15 cellular contexts compared by ENCODE assay signal in the genomic region with DNA sequence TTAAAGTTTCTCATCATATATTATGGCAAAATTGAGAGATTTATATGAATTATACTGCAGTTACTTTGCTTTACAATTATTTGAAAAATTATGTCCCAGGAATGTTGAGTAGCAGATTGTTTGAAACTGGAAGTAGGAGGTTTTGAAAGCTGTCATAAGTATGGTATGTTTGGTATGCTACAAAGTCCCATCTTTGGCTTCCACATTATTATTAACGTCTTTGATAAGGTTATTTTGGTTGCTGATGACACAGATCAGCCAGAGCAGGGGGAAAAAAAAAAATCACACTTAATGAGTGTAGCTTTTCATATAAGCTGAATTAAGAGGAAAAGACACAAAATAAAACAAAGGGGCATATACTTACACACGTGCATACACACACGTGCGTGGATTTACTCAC.
DNase-seq lines count a peak whose midpoint lies in the region; ATAC-seq, FAIRE-seq and TF ChIP-seq lines count a peak whose summit lies in the region.
"Had no signal": no experiment of that assay in that cellular context is flagged by ENCODE, and none has a peak within 500 bp of the region (broad histone marks: within the 10 kb centered on the region; RNA-seq: fewer than 3 reads in every experiment).

No MANE protein-coding gene starts in this region.

- FAIRE-seq in HTR-8/SVneo (lab: Jason Lieb, UNC) (no peak), keratinocyte (lab: Jason Lieb, UNC) (no peak)

- H3K36me3 ChIP-seq in keratinocyte (ENCODE audit: control insufficient read depth in 2 of 2, extremely low read depth in 1 of 2, insufficient read depth in 2 of 2, low read length in 2 of 2): no peaks in the 10 kb centered on the region
- no peaks in the 10 kb centered on the region for H3K36me3 ChIP-seq in CD8-positive, alpha-beta memory T cell (ENCODE audit: insufficient read depth, low read length)

- H3K9ac ChIP-seq in keratinocyte (ENCODE audit: control insufficient read depth, extremely low read depth, insufficient read depth, low read length): no peak overlapping the region

- no peaks in the 10 kb centered on the region for H3K79me2 ChIP-seq in keratinocyte (ENCODE audit: control insufficient read depth, insufficient read depth, low read length)
- H3K79me2 ChIP-seq: hepatocyte had no signal

- H3K27me3 ChIP-seq in keratinocyte (ENCODE audit: control insufficient read depth, extremely low read depth, insufficient read depth, low read length): no peaks in the 10 kb centered on the region
- no peaks in the 10 kb centered on the region for H3K27me3 ChIP-seq in CD8-positive, alpha-beta memory T cell (ENCODE audit: insufficient read depth, low read length, poor library complexity, severe bottlenecking)
- H3K27me3 ChIP-seq: hepatocyte had no signal

- no peaks in the 10 kb centered on the region for H4K20me1 ChIP-seq in keratinocyte (ENCODE audit: control insufficient read depth, extremely low read depth, insufficient read depth, low read length)

- dilution Hi-C loops in keratinocyte (cut with MboI; ENCODE audit: extremely low pct_ligation_motif_present, low sequenced_read_pairs): no loop called here

- peaks cover 15% of the 10 kb centered on the region for H3K4me1 ChIP-seq in keratinocyte (ENCODE audit: control insufficient read depth, extremely low read depth, insufficient read depth, low read length)
- no peaks in the 10 kb centered on the region for H3K4me1 ChIP-seq in CD8-positive, alpha-beta memory T cell (ENCODE audit: insufficient read depth, low read length)

- ATAC-seq in HG03342 (IDR thresholded peaks at IDR 0.05; ENCODE audit: unreplicated experiment): no peak
- ATAC-seq: naive thymus-derived CD8-positive, alpha-beta T cell; Right ventricle myocardium inferior had no signal

- DNase-seq in ACHN: peak; percentile 69
- DNase-seq in HTR-8/SVneo (ENCODE audit: insufficient read length, low spot score): peak; percentile 21
- DNase-seq in astrocyte of the cerebellum (ENCODE audit: low read depth): peak; percentile 11
- DNase-seq in keratinocyte (ENCODE audit: low read depth, low spot score): peak; percentile 5
- DNase-seq in mucosa of gallbladder (ENCODE audit: low spot score): no peak
- no peak for DNase-seq in CD8-positive, alpha-beta memory T cell
- DNase-seq in SK-N-DZ (ENCODE audit: low spot score): no peak
- DNase-seq: activated CD4-positive, alpha-beta T cell treated with anti-CD3 and anti-CD28 coated beads, Interleukin-2, amount 10 ng/mL, durations not matched to agents 7 days and 5 days; cerebellar nuclear complex; naive thymus-derived CD8-positive, alpha-beta T cell; T1000 had no signal

- peaks cover 0 to 7% (median 3%) of the 10 kb centered on the region in 5 donors for H3K9me3 Mint-ChIP-seq in CD8-positive, alpha-beta memory T cell
- H3K9me3 Mint-ChIP-seq: activated CD4-positive, alpha-beta T cell treated with anti-CD3 and anti-CD28 coated beads, Interleukin-2, amount 10 ng/mL, durations not matched to agents 7 days and 5 days had no signal

- in situ Hi-C loops in ACHN (cut with HindIII; ENCODE audit: low pct_ligation_motif_present, low pct_unique_long_range_greater_than_20kb, low sequenced_read_pairs): no loop called here
- in situ Hi-C loops in astrocyte of the cerebellum (cut with HindIII; ENCODE audit: low sequenced_read_pairs): no loop called here

- H3K4me3 Mint-ChIP-seq in CD8-positive, alpha-beta memory T cell: no peak overlapping the region
- H3K4me3 Mint-ChIP-seq: activated CD4-positive, alpha-beta T cell treated with anti-CD3 and anti-CD28 coated beads, Interleukin-2, amount 10 ng/mL, durations not matched to agents 7 days and 5 days; activated naive CD8-positive, alpha-beta T cell; naive thymus-derived CD8-positive, alpha-beta T cell had no signal

- H3K4me2 ChIP-seq in keratinocyte (ENCODE audit: control insufficient read depth, extremely low read depth, insufficient read depth, low read depth, low read length): peak overlapping the region; percentile 20
- H3K4me2 ChIP-seq: hepatocyte had no signal

- H3K4me3 ChIP-seq in astrocyte of the cerebellum (ENCODE audit: low read depth, low read length): no peak overlapping the region
- H3K4me3 ChIP-seq in keratinocyte (ENCODE audit: control insufficient read depth in 2 of 3, extremely low read depth in 1 of 3, insufficient read depth in 2 of 3, low read depth in 1 of 3, low read length in 3 of 3): no peak overlapping the region
- H3K4me3 ChIP-seq in CD8-positive, alpha-beta memory T cell (ENCODE audit: low read length): no peak overlapping the region
- H3K4me3 ChIP-seq: hepatocyte had no signal

- H3K27ac Mint-ChIP-seq in CD8-positive, alpha-beta memory T cell: no peak overlapping the region
- H3K27ac Mint-ChIP-seq: activated CD4-positive, alpha-beta T cell treated with anti-CD3 and anti-CD28 coated beads, Interleukin-2, amount 10 ng/mL, durations not matched to agents 7 days and 5 days; activated naive CD8-positive, alpha-beta T cell; naive thymus-derived CD8-positive, alpha-beta T cell had no signal

- no peaks in the 10 kb centered on the region for H3K9me3 ChIP-seq in keratinocyte (ENCODE audit: control insufficient read depth, low read depth, low read length)
- H3K9me3 ChIP-seq in CD8-positive, alpha-beta memory T cell (ENCODE audit: low read length): no peaks in the 10 kb centered on the region

- TF ChIP-seq CTCF in astrocyte of the cerebellum (IDR thresholded peaks at IDR 0.05; ENCODE audit: low read depth, low read length, missing control alignments) (no peak), keratinocyte (optimal IDR thresholded peaks at IDR 0.05 in 1 of 3, IDR thresholded peaks at IDR 0.05 in 1 of 3, conservative IDR thresholded peaks at IDR 0.05 in 1 of 3; ENCODE audit: extremely low read depth in 1 of 3, insufficient read depth in 2 of 3, low read length in 3 of 3) (no peak)

- H3K9me1 ChIP-seq in keratinocyte (ENCODE audit: control insufficient read depth, extremely low read depth, insufficient read depth, low read length): no peaks in the 10 kb centered on the region

- POLR2A ChIA-PET in CD8-positive, alpha-beta memory T cell (lab: Charles Lee): no interaction called here

- H3K36me3 Mint-ChIP-seq in CD8-positive, alpha-beta memory T cell: no peaks in the 10 kb centered on the region
- H3K36me3 Mint-ChIP-seq: activated naive CD8-positive, alpha-beta T cell had no signal

- H3K27ac ChIP-seq in keratinocyte (ENCODE audit: control insufficient read depth, insufficient read depth, low read length): no peak overlapping the region
- H3K27ac ChIP-seq in CD8-positive, alpha-beta memory T cell (ENCODE audit: low read depth, low read length): no peak overlapping the region
- H3K27ac ChIP-seq: hepatocyte had no signal

- no peaks in the 10 kb centered on the region for H3K4me1 Mint-ChIP-seq in CD8-positive, alpha-beta memory T cell
- H3K4me1 Mint-ChIP-seq: activated CD4-positive, alpha-beta T cell treated with anti-CD3 and anti-CD28 coated beads, Interleukin-2, amount 10 ng/mL, durations not matched to agents 7 days and 5 days; naive thymus-derived CD8-positive, alpha-beta T cell had no signal

- CTCF ChIA-PET in CD8-positive, alpha-beta memory T cell (lab: Charles Lee): no interaction called here

- no peak overlapping the region for H2AFZ ChIP-seq in keratinocyte (ENCODE audit: control insufficient read depth, low read length)
- H2AFZ ChIP-seq: hepatocyte had no signal

- H3K27me3 Mint-ChIP-seq in CD8-positive, alpha-beta memory T cell: no peaks in the 10 kb centered on the region
- H3K27me3 Mint-ChIP-seq: activated CD4-positive, alpha-beta T cell treated with anti-CD3 and anti-CD28 coated beads, Interleukin-2, amount 10 ng/mL, durations not matched to agents 7 days and 5 days; activated naive CD8-positive, alpha-beta T cell had no signal

Comparison
In these comparisons a context has a peak if more than half of its experiments do, and no peak if none do; other contexts are left out.
1. DNase-seq: peak in ACHN (single experiment), HTR-8/SVneo (single experiment), astrocyte of the cerebellum (single experiment) and keratinocyte (single experiment); none in mucosa of gallbladder (single experiment), CD8-positive, alpha-beta memory T cell (0 of 5) and SK-N-DZ (single experiment).